ENCODE assay signal across 11 cellular contexts in the genomic region with DNA sequence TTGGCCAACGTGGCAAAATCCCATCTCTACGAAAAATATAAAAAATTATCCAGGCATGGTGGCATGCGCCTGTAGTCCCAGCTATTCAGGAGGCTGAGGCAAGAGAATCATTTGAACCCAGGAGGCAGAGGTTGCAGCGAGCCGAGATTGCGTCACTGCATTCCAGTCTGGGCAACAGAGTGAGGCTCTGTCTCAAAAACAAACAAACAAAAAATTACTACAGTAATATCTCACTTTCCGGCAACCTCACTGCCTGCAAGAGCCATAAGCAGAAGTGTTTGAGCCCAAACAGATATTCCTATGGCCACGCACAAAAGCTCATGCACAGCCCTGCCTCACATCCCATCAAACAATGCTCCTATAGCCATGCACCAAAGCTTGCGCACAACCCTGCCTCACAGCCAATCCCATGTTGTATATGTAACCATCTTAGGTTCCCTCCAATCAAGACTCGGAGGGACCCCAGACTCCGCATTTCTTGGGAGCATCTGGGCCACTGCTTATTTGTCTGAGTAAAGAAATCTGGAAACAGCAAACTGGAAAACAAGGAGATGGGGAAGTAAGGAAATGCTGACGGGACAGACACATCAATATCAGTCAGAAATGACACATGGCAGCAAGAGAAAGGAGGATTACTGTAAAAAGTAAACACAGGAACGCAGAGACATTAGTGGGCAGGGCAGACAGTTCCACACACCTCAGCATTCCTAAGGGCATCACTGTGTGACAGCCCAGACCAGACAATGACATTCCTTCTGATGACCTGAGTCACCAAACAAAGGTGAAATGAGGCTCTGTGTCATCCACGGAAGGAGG. TPM values are rescaled to one million over a fixed set of nuclear protein-coding genes. Genes with fewer than 3 reads are reported as not detected.
DNase-seq lines count a peak whose midpoint lies in the region; ATAC-seq, FAIRE-seq and TF ChIP-seq lines count a peak whose summit lies in the region.
"Had no signal": no experiment of that assay in that cellular context is flagged by ENCODE, and none has a peak within 500 bp of the region (broad histone marks: within the 10 kb centered on the region; RNA-seq: fewer than 3 reads in every experiment).

No MANE protein-coding gene starts in this region.

- no peak overlapping the region for H3K4me3 ChIP-seq in bronchial epithelial cell (ENCODE audit: low read depth, low read length)
- H3K4me3 ChIP-seq in liver (ENCODE audit: low read depth in 1 of 3, low read length in 3 of 3): no peak overlapping the region
- H3K4me3 ChIP-seq in upper lobe of right lung: no peak overlapping the region
- H3K4me3 ChIP-seq in CD8-positive, alpha-beta T cell (ENCODE audit: low read depth, low read length): no peak overlapping the region

- CTCF ChIA-PET in CD8-positive, alpha-beta T cell (lab: Charles Lee): interaction anchor here (1.0 to 2.8 kb wide), 9 partner anchors 8 to 96 kb away, joined by 3 to 23 read pairs (median 4); a partner anchor contains a TSS

- no peak for ATAC-seq in upper lobe of right lung
- no peak for ATAC-seq in CD8-positive, alpha-beta T cell
- ATAC-seq: activated naive CD4-positive, alpha-beta T cell treated with anti-CD3 and anti-CD28 coated beads, Interleukin-2, amount 50 U/mL, for 72 hours had no signal

- DNase-seq in T-helper 1 cell (no peak), bronchial epithelial cell (ENCODE audit: low read depth) (peak; percentile 66), upper lobe of right lung (no peak), hepatic stellate cell (ENCODE audit: low spot score) (no peak), NCI-H1092 (lab: John Stamatoyannopoulos, UW) (no peak)
- no peak for DNase-seq in CD8-positive, alpha-beta T cell
- DNase-seq: NCI-H187 treated with DMSO at 0.1 percent for 48 hours; stimulated activated CD4-positive, alpha-beta T cell treated with anti-CD3 and anti-CD28 coated beads, Interleukin-2, amount 100 ng/mL, for 48 hours had no signal

- no peak overlapping the region for H3K4me3 Mint-ChIP-seq in T-helper 1 cell treated with Interleukin-12 subunit alpha and Interleukin-12 subunit beta and Interleukin-4 antibody, amounts not matched to agents 30 μg/mL and 1 μg/mL, for 36 hours
- H3K4me3 Mint-ChIP-seq in CD8-positive, alpha-beta T cell: no peak overlapping the region

- peaks cover 31 to 71% (median 57%) of the 10 kb centered on the region in 4 donors for H3K4me1 ChIP-seq in liver (ENCODE audit: control insufficient read depth in 4 of 4, insufficient read depth in 4 of 4, low read length in 3 of 4)
- peaks cover 64% of the 10 kb centered on the region for H3K4me1 ChIP-seq in upper lobe of right lung
- H3K4me1 ChIP-seq in CD8-positive, alpha-beta T cell (ENCODE audit: insufficient read depth, low read length): peaks cover 27% of the 10 kb centered on the region

- FAIRE-seq in bronchial epithelial cell (lab: Jason Lieb, UNC): peak; percentile 43

- no peak overlapping the region for H3K9ac ChIP-seq in liver (ENCODE audit: low read depth in 1 of 2, low read length in 2 of 2)

- H3K9me3 ChIP-seq in liver (ENCODE audit: control insufficient read depth in 4 of 4, low read length in 3 of 4) (no peaks in the 10 kb centered on the region), upper lobe of right lung (no peaks in the 10 kb centered on the region)
- no peaks in the 10 kb centered on the region for H3K9me3 ChIP-seq in CD8-positive, alpha-beta T cell (ENCODE audit: low read length)

- peak overlapping the region; percentile 56 for H3K27ac Mint-ChIP-seq in T-helper 1 cell treated with Interleukin-12 subunit alpha and Interleukin-12 subunit beta and Interleukin-4 antibody, amounts not matched to agents 30 μg/mL and 1 μg/mL, for 36 hours
- H3K27ac Mint-ChIP-seq in CD8-positive, alpha-beta T cell: no peak overlapping the region

- intact Hi-C loops in upper lobe of right lung (cut with DNase I): no loop called here
- intact Hi-C loops in CD8-positive, alpha-beta T cell (cut with DNase I, micrococcal nuclease): loop anchor here in 1 of 2 experiments (1.0 kb wide), 1 partner anchor 77 kb away; no protein-coding TSS in a partner anchor

- TF ChIP-seq CTCF in bronchial epithelial cell (IDR thresholded peaks at IDR 0.05; ENCODE audit: insufficient read depth, low read length, severe bottlenecking) (no peak), liver (IDR thresholded peaks at IDR 0.05; ENCODE audit: low read depth, low read length, missing input control) (no peak), upper lobe of right lung (IDR thresholded peaks at IDR 0.05) (no peak)
- TF ChIP-seq CTCF in CD8-positive, alpha-beta T cell (IDR thresholded peaks at IDR 0.05): no peak

- peaks cover 40% of the 10 kb centered on the region for H3K4me1 Mint-ChIP-seq in T-helper 1 cell treated with Interleukin-12 subunit alpha and Interleukin-12 subunit beta and Interleukin-4 antibody, amounts not matched to agents 30 μg/mL and 1 μg/mL, for 36 hours (ENCODE audit: low read depth)
- H3K4me1 Mint-ChIP-seq in CD8-positive, alpha-beta T cell (ENCODE audit: low read depth): peaks cover 36% of the 10 kb centered on the region

- TF ChIP-seq RAD21 in liver (IDR thresholded peaks at IDR 0.05): no peak

- POLR2A ChIA-PET in CD8-positive, alpha-beta T cell (lab: Charles Lee): interaction anchor here (1.0 to 1.7 kb wide), 4 partner anchors 9 to 78 kb away, joined by 4 to 5 read pairs (median 4); no protein-coding TSS in a partner anchor

- peak overlapping the region; percentile 62 to 85 for H3K27ac ChIP-seq in liver (ENCODE audit: low read depth in 1 of 2, low read length in 2 of 2)
- H3K27ac ChIP-seq in upper lobe of right lung: peak overlapping the region; percentile 84
- H3K27ac ChIP-seq in CD8-positive, alpha-beta T cell (ENCODE audit: low read depth, low read length): no peak overlapping the region

- no peaks in the 10 kb centered on the region for H3K27me3 Mint-ChIP-seq in T-helper 1 cell treated with Interleukin-12 subunit alpha and Interleukin-12 subunit beta and Interleukin-4 antibody, amounts not matched to agents 30 μg/mL and 1 μg/mL, for 36 hours (ENCODE audit: low read depth)
- no peaks in the 10 kb centered on the region for H3K27me3 Mint-ChIP-seq in CD8-positive, alpha-beta T cell (ENCODE audit: low read depth)

- H3K36me3 Mint-ChIP-seq in T-helper 1 cell treated with Interleukin-12 subunit alpha and Interleukin-12 subunit beta and Interleukin-4 antibody, amounts not matched to agents 30 μg/mL and 1 μg/mL, for 36 hours (ENCODE audit: low read depth): peaks cover 22% of the 10 kb centered on the region
- no peaks in the 10 kb centered on the region for H3K36me3 Mint-ChIP-seq in CD8-positive, alpha-beta T cell
- H3K36me3 Mint-ChIP-seq: activated naive CD4-positive, alpha-beta T cell treated with anti-CD3 and anti-CD28 coated beads, Interleukin-2, amount 50 U/mL, for 72 hours had no signal

- H3K36me3 ChIP-seq in bronchial epithelial cell (ENCODE audit: control insufficient read depth, insufficient read depth, low read length): no peaks in the 10 kb centered on the region
- no peaks in the 10 kb centered on the region for H3K36me3 ChIP-seq in liver (ENCODE audit: control insufficient read depth in 4 of 4, insufficient read depth in 3 of 4, low read depth in 1 of 4, low read length in 3 of 4)
- H3K36me3 ChIP-seq in upper lobe of right lung: no peaks in the 10 kb centered on the region
- no peaks in the 10 kb centered on the region for H3K36me3 ChIP-seq in CD8-positive, alpha-beta T cell (ENCODE audit: insufficient read depth, low read length)

- H3K27me3 ChIP-seq in bronchial epithelial cell (ENCODE audit: control insufficient read depth, insufficient read depth, low read length): no peaks in the 10 kb centered on the region
- no peaks in the 10 kb centered on the region for H3K27me3 ChIP-seq in liver (ENCODE audit: control insufficient read depth in 4 of 4, insufficient read depth in 4 of 4, low read length in 3 of 4)
- no peaks in the 10 kb centered on the region for H3K27me3 ChIP-seq in upper lobe of right lung
- no peaks in the 10 kb centered on the region for H3K27me3 ChIP-seq in CD8-positive, alpha-beta T cell (ENCODE audit: insufficient read depth, low read length)

- WGBS in liver: 64% methylated on average over 14 of the region's 14 CpGs

- H3K9me3 Mint-ChIP-seq in T-helper 1 cell treated with Interleukin-12 subunit alpha and Interleukin-12 subunit beta and Interleukin-4 antibody, amounts not matched to agents 30 μg/mL and 1 μg/mL, for 36 hours: no peaks in the 10 kb centered on the region
- no peaks in the 10 kb centered on the region for H3K9me3 Mint-ChIP-seq in CD8-positive, alpha-beta T cell
- H3K9me3 Mint-ChIP-seq: activated naive CD4-positive, alpha-beta T cell treated with anti-CD3 and anti-CD28 coated beads, Interleukin-2, amount 50 U/mL, for 72 hours had no signal

TF ChIP-seq in liver, 16 proteins besides CTCF, POLR2A, EP300 and RAD21 (continues in another document):
- TF ChIP-seq, protein P1, sequence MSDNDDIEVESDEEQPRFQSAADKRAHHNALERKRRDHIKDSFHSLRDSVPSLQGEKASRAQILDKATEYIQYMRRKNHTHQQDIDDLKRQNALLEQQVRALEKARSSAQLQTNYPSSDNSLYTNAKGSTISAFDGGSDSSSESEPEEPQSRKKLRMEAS (IDR thresholded peaks at IDR 0.05): no peak
- TF ChIP-seq, protein P2, sequence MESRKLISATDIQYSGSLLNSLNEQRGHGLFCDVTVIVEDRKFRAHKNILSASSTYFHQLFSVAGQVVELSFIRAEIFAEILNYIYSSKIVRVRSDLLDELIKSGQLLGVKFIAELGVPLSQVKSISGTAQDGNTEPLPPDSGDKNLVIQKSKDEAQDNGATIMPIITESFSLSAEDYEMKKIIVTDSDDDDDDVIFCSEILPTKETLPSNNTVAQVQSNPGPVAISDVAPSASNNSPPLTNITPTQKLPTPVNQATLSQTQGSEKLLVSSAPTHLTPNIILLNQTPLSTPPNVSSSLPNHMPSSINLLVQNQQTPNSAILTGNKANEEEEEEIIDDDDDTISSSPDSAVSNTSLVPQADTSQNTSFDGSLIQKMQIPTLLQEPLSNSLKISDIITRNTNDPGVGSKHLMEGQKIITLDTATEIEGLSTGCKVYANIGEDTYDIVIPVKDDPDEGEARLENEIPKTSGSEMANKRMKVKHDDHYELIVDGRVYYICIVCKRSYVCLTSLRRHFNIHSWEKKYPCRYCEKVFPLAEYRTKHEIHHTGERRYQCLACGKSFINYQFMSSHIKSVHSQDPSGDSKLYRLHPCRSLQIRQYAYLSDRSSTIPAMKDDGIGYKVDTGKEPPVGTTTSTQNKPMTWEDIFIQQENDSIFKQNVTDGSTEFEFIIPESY (IDR thresholded peaks at IDR 0.05): no peak
- TF ChIP-seq SP1 (IDR thresholded peaks at IDR 0.05): no peak

RNA-seq across cellular contexts. Expression of a gene that starts 37.1 kb away (rescaled TPM):
- total RNA-seq in bronchial epithelial cell: 8.7 and 12.8 TPM in 2 replicates
- total RNA-seq in liver: 10 to 100 TPM; 10.5 to 31.9 TPM
- 10 to 100 TPM; 19.5 to 22.5 TPM for polyA plus RNA-seq in liver
- total RNA-seq in upper lobe of right lung: 36.1 TPM
- total RNA-seq in CD8-positive, alpha-beta T cell: 1 to 10 TPM; 3.3 to 4.4 TPM

RNA-seq across cellular contexts. Expression of a gene that starts 39.6 kb away (rescaled TPM):
- total RNA-seq in bronchial epithelial cell (17.7 and 22.6 TPM in 2 replicates), liver (10 to 100 TPM in 1 of 2 donors, 1 to 10 TPM in 1; 9.5 to 36.1 TPM), upper lobe of right lung (57.6 TPM)
- 10 to 100 TPM; 19.3 to 23.6 TPM for polyA plus RNA-seq in liver
- 10 to 100 TPM in 1 of 2 experiments, 1 to 10 TPM in 1; 7.9 to 11.1 TPM for total RNA-seq in CD8-positive, alpha-beta T cell

RNA-seq across cellular contexts. Expression of a gene that starts 53.4 kb away (rescaled TPM):
- total RNA-seq in bronchial epithelial cell (0.26 and 0.38 TPM in 2 replicates), liver (under 1 TPM; 0.33 to 0.84 TPM), upper lobe of right lung (8.4 TPM)
- under 1 TPM; 0.32 to 0.64 TPM for polyA plus RNA-seq in liver
- under 1 TPM in 1 of 2 experiments, not detected in 1; 0.61 TPM for total RNA-seq in CD8-positive, alpha-beta T cell
